7 cellular contexts compared by ENCODE assay signal in the genomic region with DNA sequence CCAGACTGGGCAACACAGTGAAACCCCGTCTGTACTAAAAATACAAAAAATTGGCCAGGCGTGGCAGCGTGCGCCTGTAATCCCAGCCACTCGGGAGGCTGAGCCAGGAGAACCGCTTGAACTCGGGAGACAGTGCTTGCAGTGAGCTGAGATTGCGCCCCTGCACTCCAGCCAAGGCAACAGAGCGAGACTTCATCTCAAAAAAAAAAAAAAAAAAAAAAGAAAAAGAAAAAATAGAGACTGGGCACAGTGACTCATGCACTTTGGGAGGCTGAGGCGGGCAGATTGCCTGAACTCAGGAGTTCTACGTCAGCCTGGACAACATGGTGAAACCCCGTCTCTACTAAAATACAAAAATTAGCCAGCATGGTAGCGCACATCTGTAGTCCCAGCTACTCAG.
DNase-seq lines count a peak whose midpoint lies in the region; ATAC-seq and TF ChIP-seq lines count a peak whose summit lies in the region.
"Not testable (repeated sequence)": the region's sequence is repeated elsewhere in the genome, so short reads cannot be mapped to it uniquely, and the experiment has no call there.

No MANE protein-coding gene starts in this region.

- POLR2A ChIA-PET in RWPE1 (lab: Yijun Ruan, JAX; ENCODE audit: low non-redundant PET): not testable (repeated sequence)

- intact Hi-C loops in right cardiac atrium (cut with DNase I): loop anchor here in 1 of 4 donors (10.0 kb wide), 1 partner anchor 70 kb away; a partner anchor contains a TSS
- intact Hi-C loops in posterior vena cava (cut with DNase I): loop anchor here (5.0 to 10.0 kb wide), 2 partner anchors 67 to 70 kb away; a partner anchor contains a TSS

- CTCF ChIA-PET in RWPE1 (lab: Yijun Ruan, JAX): not testable (repeated sequence)

- in situ Hi-C loops in astrocyte of the spinal cord (cut with HindIII; ENCODE audit: low sequenced_read_pairs): not testable (repeated sequence)

- TF ChIP-seq CTCF in RWPE1 (conservative IDR thresholded peaks at IDR 0.05; ENCODE audit: low read depth); astrocyte of the spinal cord (IDR thresholded peaks at IDR 0.05; ENCODE audit: low read depth, low read length); fibroblast of pulmonary artery (IDR thresholded peaks at IDR 0.05; ENCODE audit: low read length, missing control alignments); thoracic aorta (IDR thresholded peaks at IDR 0.05): not testable (repeated sequence)

- H3K4me1 ChIP-seq in right cardiac atrium (ENCODE audit: control insufficient read depth, insufficient read depth, low read length): not testable (repeated sequence)
- peaks cover 4 to 51% of the 10 kb centered on the region in 2 donors for H3K4me1 ChIP-seq in thoracic aorta (ENCODE audit: control insufficient read depth in 1 of 2, low read depth in 2 of 2)

- not testable (repeated sequence) for H3K9me3 ChIP-seq in right cardiac atrium (ENCODE audit: control insufficient read depth, low read length); thoracic aorta

- H3K4me3 ChIP-seq in astrocyte of the spinal cord (ENCODE audit: low read depth, low read length); fibroblast of pulmonary artery (replicated peaks; ENCODE audit: low read depth, low read length); right cardiac atrium (ENCODE audit: low read length); thoracic aorta: not testable (repeated sequence)

- H3K27me3 ChIP-seq in right cardiac atrium (ENCODE audit: control insufficient read depth, insufficient read depth); thoracic aorta (replicated peaks; ENCODE audit: insufficient read depth): not testable (repeated sequence)

- WGBS in right cardiac atrium: 60% methylated on average over 13 of the region's 13 CpGs

- H3K27ac ChIP-seq in RWPE1: peak overlapping the region; percentile 16; the same call in 1 of the 2 replicates
- H3K27ac ChIP-seq in right cardiac atrium (ENCODE audit: low read length): not testable (repeated sequence)
- H3K27ac ChIP-seq in thoracic aorta: peak overlapping the region; percentile 85 to 99

- DNase-seq in GM04504 (ENCODE audit: low read depth): peak; percentile 44
- DNase-seq in RWPE1 (ENCODE audit: low spot score): not testable (repeated sequence)
- DNase-seq in astrocyte of the spinal cord (ENCODE audit: low read depth, low spot score): peak; percentile 52
- peak; percentile 40 for DNase-seq in fibroblast of pulmonary artery (ENCODE audit: low read depth)
- DNase-seq in right cardiac atrium: peak; percentile 63 to 85 (median 74)
- peak; percentile 92 for DNase-seq in posterior vena cava (ENCODE audit: low spot score)
- DNase-seq in thoracic aorta (ENCODE audit: low spot score): peak; percentile 52

- not testable (repeated sequence) for H3K36me3 ChIP-seq in thoracic aorta

- ATAC-seq in right cardiac atrium (peak; percentile 34 to 48), thoracic aorta (ENCODE audit: insufficient number of reproducible peaks, low FRiP score, low read depth) (peak; percentile 72)
